ENCODE assay signal across 1 cellular context in the genomic region with DNA sequence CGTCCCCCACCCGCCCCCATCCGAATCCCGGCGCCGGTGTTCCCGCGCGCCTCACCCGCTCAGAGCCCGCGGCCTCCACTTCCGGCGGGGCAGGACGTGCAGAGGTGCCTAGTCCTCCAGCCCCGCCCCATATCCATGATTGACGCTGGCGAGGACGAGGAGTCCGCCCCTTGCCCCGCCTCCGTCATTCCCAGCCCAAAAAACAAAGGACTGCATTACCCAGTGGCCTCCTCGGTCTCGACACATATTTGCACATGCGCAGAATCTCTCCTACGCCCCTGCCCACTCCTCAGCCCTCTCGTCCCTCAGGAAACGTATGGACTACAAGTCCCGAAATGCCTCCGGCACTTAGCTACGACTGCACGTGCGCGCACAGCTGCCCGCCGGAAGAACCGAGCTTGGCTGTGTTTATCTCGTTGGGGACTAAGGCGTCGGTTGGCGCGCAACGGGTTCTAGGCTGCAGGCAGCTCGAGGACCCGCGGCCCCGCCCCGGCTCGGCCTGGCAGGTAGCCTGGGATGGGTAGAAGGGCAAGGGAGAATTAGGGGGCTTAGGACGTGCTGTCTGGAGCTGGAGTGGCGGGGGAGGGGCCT.
TF ChIP-seq lines count a peak whose summit lies in the region.

A gene with protein sequence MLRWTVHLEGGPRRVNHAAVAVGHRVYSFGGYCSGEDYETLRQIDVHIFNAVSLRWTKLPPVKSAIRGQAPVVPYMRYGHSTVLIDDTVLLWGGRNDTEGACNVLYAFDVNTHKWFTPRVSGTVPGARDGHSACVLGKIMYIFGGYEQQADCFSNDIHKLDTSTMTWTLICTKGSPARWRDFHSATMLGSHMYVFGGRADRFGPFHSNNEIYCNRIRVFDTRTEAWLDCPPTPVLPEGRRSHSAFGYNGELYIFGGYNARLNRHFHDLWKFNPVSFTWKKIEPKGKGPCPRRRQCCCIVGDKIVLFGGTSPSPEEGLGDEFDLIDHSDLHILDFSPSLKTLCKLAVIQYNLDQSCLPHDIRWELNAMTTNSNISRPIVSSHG (plus strand): TSS at position 407 of the 591 bp plus-strand sequence. CDS start 2,944 bp downstream, outside the sequence.
A gene (minus strand): TSS at position 104 of the 591 bp plus-strand sequence. CDS start 133 bp downstream, outside the sequence.

TF ChIP-seq in K562, 482 proteins besides CTCF, POLR2A, EP300 and RAD21 (continued from another document and continues in another):
- TF ChIP-seq, protein P1, sequence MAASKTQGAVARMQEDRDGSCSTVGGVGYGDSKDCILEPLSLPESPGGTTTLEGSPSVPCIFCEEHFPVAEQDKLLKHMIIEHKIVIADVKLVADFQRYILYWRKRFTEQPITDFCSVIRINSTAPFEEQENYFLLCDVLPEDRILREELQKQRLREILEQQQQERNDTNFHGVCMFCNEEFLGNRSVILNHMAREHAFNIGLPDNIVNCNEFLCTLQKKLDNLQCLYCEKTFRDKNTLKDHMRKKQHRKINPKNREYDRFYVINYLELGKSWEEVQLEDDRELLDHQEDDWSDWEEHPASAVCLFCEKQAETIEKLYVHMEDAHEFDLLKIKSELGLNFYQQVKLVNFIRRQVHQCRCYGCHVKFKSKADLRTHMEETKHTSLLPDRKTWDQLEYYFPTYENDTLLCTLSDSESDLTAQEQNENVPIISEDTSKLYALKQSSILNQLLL (CRISPR knock-in tag; IDR thresholded peaks at IDR 0.05; ENCODE audit: borderline replicate concordance): no peak; the same call in 1 of the 2 replicates
- TF ChIP-seq SAFB2 (IDR thresholded peaks at IDR 0.05; ENCODE audit: borderline replicate concordance, low read depth, low read length, severe bottlenecking) (no peak), ZBED1 (IDR thresholded peaks at IDR 0.05) (no peak), ZNF184 (CRISPR knock-in tag; IDR thresholded peaks at IDR 0.05) (no peak), L3MBTL2 (IDR thresholded peaks at IDR 0.05) (peak; percentile 74), ZNF175 (CRISPR knock-in tag; IDR thresholded peaks at IDR 0.05; ENCODE audit: low read depth) (no peak), NUFIP1 (IDR thresholded peaks at IDR 0.05; ENCODE audit: partially characterized antibody) (no peak), FOSL1 (tag; conservative IDR thresholded peaks at IDR 0.05) (no peak), TBP (optimal IDR thresholded peaks at IDR 0.05; ENCODE audit: low read depth, low read length) (peak; percentile 71), MYBL2 (IDR thresholded peaks at IDR 0.05; ENCODE audit: low read depth) (no peak), MYBL2 (CRISPR knock-in tag; IDR thresholded peaks at IDR 0.05; ENCODE audit: borderline replicate concordance) (no peak), EHMT2 (IDR thresholded peaks at IDR 0.05) (no peak), JUND (IDR thresholded peaks at IDR 0.05; ENCODE audit: borderline replicate concordance, low read depth, low read length) (peak; percentile 72), JUND (tag; IDR thresholded peaks at IDR 0.05; ENCODE audit: borderline replicate concordance, low read depth, low read length) (peak; percentile 58; the same call in 1 of the 3 replicates), MTF1 (CRISPR knock-in tag; IDR thresholded peaks at IDR 0.05; ENCODE audit: borderline replicate concordance) (no peak), ZNF57 (CRISPR knock-in tag; IDR thresholded peaks at IDR 0.05) (no peak), FOS (IDR thresholded peaks at IDR 0.05; ENCODE audit: extremely low read depth, insufficient read length) (no peak), CCNT2 (IDR thresholded peaks at IDR 0.05; ENCODE audit: borderline replicate concordance, extremely low read depth, insufficient read length, low read depth, low read length) (no peak), BACH1 (tag; IDR thresholded peaks at IDR 0.05) (no peak), MEF2A (IDR thresholded peaks at IDR 0.05; ENCODE audit: control insufficient read depth, low read depth, low read length) (no peak), HMG20A (CRISPR knock-in tag; conservative IDR thresholded peaks at IDR 0.05) (no peak), RFX7 (CRISPR knock-in tag; IDR thresholded peaks at IDR 0.05) (no peak), ZNF274 (IDR thresholded peaks at IDR 0.05; ENCODE audit: borderline replicate concordance, low read depth, low read length) (no peak), IFI16 (CRISPR knock-in tag; IDR thresholded peaks at IDR 0.05) (no peak), HDGF (IDR thresholded peaks at IDR 0.05) (no peak), FOXJ3 (CRISPR knock-in tag; IDR thresholded peaks at IDR 0.05) (no peak), FOXA1 (IDR thresholded peaks at IDR 0.05; ENCODE audit: borderline replicate concordance) (no peak), CBX1 (IDR thresholded peaks at IDR 0.05; ENCODE audit: low read depth) (no peak; the same call in 1 of the 2 replicates), KAT7 (CRISPR knock-in tag; IDR thresholded peaks at IDR 0.05; ENCODE audit: borderline replicate concordance) (no peak), MAFK (IDR thresholded peaks at IDR 0.05; ENCODE audit: low read length) (no peak; the same call in 1 of the 2 replicates), ZNF146 (CRISPR knock-in tag; IDR thresholded peaks at IDR 0.05; ENCODE audit: unreplicated experiment) (no peak), ZNF324 (CRISPR knock-in tag; IDR thresholded peaks at IDR 0.05) (no peak), NR3C1 (CRISPR knock-in tag; IDR thresholded peaks at IDR 0.05) (no peak), NBN (IDR thresholded peaks at IDR 0.05; ENCODE audit: low read depth) (no peak)
- TF ChIP-seq, protein P2, sequence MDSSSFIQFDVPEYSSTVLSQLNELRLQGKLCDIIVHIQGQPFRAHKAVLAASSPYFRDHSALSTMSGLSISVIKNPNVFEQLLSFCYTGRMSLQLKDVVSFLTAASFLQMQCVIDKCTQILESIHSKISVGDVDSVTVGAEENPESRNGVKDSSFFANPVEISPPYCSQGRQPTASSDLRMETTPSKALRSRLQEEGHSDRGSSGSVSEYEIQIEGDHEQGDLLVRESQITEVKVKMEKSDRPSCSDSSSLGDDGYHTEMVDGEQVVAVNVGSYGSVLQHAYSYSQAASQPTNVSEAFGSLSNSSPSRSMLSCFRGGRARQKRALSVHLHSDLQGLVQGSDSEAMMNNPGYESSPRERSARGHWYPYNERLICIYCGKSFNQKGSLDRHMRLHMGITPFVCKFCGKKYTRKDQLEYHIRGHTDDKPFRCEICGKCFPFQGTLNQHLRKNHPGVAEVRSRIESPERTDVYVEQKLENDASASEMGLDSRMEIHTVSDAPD (CRISPR knock-in tag; IDR thresholded peaks at IDR 0.05): no peak
- TF ChIP-seq, protein P3, sequence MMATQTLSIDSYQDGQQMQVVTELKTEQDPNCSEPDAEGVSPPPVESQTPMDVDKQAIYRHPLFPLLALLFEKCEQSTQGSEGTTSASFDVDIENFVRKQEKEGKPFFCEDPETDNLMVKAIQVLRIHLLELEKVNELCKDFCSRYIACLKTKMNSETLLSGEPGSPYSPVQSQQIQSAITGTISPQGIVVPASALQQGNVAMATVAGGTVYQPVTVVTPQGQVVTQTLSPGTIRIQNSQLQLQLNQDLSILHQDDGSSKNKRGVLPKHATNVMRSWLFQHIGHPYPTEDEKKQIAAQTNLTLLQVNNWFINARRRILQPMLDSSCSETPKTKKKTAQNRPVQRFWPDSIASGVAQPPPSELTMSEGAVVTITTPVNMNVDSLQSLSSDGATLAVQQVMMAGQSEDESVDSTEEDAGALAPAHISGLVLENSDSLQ (IDR thresholded peaks at IDR 0.05): peak; percentile 99
- TF ChIP-seq, protein P4, sequence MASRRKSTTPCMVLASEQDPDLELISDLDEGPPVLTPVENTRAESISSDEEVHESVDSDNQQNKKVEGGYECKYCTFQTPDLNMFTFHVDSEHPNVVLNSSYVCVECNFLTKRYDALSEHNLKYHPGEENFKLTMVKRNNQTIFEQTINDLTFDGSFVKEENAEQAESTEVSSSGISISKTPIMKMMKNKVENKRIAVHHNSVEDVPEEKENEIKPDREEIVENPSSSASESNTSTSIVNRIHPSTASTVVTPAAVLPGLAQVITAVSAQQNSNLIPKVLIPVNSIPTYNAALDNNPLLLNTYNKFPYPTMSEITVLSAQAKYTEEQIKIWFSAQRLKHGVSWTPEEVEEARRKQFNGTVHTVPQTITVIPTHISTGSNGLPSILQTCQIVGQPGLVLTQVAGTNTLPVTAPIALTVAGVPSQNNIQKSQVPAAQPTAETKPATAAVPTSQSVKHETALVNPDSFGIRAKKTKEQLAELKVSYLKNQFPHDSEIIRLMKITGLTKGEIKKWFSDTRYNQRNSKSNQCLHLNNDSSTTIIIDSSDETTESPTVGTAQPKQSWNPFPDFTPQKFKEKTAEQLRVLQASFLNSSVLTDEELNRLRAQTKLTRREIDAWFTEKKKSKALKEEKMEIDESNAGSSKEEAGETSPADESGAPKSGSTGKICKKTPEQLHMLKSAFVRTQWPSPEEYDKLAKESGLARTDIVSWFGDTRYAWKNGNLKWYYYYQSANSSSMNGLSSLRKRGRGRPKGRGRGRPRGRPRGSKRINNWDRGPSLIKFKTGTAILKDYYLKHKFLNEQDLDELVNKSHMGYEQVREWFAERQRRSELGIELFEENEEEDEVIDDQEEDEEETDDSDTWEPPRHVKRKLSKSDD (conservative IDR thresholded peaks at IDR 0.05; ENCODE audit: low read length): no peak
- TF ChIP-seq, protein P5, sequence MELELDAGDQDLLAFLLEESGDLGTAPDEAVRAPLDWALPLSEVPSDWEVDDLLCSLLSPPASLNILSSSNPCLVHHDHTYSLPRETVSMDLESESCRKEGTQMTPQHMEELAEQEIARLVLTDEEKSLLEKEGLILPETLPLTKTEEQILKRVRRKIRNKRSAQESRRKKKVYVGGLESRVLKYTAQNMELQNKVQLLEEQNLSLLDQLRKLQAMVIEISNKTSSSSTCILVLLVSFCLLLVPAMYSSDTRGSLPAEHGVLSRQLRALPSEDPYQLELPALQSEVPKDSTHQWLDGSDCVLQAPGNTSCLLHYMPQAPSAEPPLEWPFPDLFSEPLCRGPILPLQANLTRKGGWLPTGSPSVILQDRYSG (tag; conservative IDR thresholded peaks at IDR 0.05; ENCODE audit: low read depth): no peak
- TF ChIP-seq, protein P6, sequence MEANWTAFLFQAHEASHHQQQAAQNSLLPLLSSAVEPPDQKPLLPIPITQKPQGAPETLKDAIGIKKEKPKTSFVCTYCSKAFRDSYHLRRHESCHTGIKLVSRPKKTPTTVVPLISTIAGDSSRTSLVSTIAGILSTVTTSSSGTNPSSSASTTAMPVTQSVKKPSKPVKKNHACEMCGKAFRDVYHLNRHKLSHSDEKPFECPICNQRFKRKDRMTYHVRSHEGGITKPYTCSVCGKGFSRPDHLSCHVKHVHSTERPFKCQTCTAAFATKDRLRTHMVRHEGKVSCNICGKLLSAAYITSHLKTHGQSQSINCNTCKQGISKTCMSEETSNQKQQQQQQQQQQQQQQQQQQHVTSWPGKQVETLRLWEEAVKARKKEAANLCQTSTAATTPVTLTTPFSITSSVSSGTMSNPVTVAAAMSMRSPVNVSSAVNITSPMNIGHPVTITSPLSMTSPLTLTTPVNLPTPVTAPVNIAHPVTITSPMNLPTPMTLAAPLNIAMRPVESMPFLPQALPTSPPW (CRISPR knock-in tag; IDR thresholded peaks at IDR 0.05): peak; percentile 79
- TF ChIP-seq, protein P7, sequence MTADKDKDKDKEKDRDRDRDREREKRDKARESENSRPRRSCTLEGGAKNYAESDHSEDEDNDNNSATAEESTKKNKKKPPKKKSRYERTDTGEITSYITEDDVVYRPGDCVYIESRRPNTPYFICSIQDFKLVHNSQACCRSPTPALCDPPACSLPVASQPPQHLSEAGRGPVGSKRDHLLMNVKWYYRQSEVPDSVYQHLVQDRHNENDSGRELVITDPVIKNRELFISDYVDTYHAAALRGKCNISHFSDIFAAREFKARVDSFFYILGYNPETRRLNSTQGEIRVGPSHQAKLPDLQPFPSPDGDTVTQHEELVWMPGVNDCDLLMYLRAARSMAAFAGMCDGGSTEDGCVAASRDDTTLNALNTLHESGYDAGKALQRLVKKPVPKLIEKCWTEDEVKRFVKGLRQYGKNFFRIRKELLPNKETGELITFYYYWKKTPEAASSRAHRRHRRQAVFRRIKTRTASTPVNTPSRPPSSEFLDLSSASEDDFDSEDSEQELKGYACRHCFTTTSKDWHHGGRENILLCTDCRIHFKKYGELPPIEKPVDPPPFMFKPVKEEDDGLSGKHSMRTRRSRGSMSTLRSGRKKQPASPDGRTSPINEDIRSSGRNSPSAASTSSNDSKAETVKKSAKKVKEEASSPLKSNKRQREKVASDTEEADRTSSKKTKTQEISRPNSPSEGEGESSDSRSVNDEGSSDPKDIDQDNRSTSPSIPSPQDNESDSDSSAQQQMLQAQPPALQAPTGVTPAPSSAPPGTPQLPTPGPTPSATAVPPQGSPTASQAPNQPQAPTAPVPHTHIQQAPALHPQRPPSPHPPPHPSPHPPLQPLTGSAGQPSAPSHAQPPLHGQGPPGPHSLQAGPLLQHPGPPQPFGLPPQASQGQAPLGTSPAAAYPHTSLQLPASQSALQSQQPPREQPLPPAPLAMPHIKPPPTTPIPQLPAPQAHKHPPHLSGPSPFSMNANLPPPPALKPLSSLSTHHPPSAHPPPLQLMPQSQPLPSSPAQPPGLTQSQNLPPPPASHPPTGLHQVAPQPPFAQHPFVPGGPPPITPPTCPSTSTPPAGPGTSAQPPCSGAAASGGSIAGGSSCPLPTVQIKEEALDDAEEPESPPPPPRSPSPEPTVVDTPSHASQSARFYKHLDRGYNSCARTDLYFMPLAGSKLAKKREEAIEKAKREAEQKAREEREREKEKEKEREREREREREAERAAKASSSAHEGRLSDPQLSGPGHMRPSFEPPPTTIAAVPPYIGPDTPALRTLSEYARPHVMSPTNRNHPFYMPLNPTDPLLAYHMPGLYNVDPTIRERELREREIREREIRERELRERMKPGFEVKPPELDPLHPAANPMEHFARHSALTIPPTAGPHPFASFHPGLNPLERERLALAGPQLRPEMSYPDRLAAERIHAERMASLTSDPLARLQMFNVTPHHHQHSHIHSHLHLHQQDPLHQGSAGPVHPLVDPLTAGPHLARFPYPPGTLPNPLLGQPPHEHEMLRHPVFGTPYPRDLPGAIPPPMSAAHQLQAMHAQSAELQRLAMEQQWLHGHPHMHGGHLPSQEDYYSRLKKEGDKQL (CRISPR knock-in tag; IDR thresholded peaks at IDR 0.05; ENCODE audit: borderline replicate concordance): no peak
- TF ChIP-seq, protein P8, sequence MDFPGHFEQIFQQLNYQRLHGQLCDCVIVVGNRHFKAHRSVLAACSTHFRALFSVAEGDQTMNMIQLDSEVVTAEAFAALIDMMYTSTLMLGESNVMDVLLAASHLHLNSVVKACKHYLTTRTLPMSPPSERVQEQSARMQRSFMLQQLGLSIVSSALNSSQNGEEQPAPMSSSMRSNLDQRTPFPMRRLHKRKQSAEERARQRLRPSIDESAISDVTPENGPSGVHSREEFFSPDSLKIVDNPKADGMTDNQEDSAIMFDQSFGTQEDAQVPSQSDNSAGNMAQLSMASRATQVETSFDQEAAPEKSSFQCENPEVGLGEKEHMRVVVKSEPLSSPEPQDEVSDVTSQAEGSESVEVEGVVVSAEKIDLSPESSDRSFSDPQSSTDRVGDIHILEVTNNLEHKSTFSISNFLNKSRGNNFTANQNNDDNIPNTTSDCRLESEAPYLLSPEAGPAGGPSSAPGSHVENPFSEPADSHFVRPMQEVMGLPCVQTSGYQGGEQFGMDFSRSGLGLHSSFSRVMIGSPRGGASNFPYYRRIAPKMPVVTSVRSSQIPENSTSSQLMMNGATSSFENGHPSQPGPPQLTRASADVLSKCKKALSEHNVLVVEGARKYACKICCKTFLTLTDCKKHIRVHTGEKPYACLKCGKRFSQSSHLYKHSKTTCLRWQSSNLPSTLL (IDR thresholded peaks at IDR 0.05): no peak
- TF ChIP-seq, protein P9, sequence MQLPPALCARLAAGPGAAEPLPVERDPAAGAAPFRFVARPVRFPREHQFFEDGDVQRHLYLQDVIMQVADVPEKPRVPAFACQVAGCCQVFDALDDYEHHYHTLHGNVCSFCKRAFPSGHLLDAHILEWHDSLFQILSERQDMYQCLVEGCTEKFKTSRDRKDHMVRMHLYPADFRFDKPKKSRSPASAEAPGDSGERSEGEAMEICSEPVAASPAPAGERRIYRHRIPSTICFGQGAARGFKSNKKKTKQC (CRISPR knock-in tag; IDR thresholded peaks at IDR 0.05): 0 out of 2 replicates have a peak, but pooled peaks have one; percentile 14
